ENCODE assay signal across 28 cellular contexts in the genomic region with DNA sequence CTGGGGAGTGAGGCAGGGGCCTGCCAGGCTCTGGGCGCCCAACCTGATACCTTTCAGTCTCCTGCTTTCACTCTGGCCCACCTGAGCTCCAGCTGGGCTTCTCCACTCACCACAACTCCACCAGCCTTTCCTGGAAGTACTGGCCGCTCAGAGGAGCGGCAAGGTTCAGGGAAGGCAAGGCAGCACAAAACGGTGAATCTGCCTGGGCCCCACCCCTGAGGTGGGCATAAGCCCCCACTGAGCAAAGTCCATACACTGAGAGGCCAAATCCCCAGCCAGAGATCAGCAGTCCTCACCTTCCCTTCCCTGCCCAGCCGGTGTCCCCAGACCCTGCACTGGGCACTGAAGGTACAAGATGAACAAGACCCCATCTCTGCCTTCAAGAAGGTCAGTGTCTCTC.
"Had no signal": no experiment of that assay in that cellular context is flagged by ENCODE, and none has a peak within 500 bp of the region (broad histone marks: within the 10 kb centered on the region; RNA-seq: fewer than 3 reads in every experiment).

No MANE protein-coding gene starts in this region.

- H3K4me3 Mint-ChIP-seq: naive thymus-derived CD8-positive, alpha-beta T cell; nephron; neural crest cell; stimulated activated naive CD8-positive, alpha-beta T cell treated with anti-CD3 and anti-CD28 coated beads, Interleukin-15, Interleukin-2, amounts not matched to agents 100 ng/mL and 50 ng/mL, for 24 hours had no signal

- DNase-seq: heart right ventricle; left colon; left lung; mammary epithelial cell; mesenchymal stem cell; naive thymus-derived CD8-positive, alpha-beta T cell; occipital lobe; right lobe of liver; stimulated activated CD4-positive, alpha-beta T cell treated with anti-CD3 and anti-CD28 coated beads, Interleukin-12 subunit alpha, Interleukin-12 subunit beta, amount 100 ng/mL, for 4 hours; stimulated activated CD4-positive, alpha-beta T cell treated with anti-CD3 and anti-CD28 coated beads, Interleukin-15, amount 100 ng/mL, for 24 hours; stimulated activated CD4-positive, alpha-beta T cell treated with anti-CD3 and anti-CD28 coated beads, Interleukin-2, amount 100 ng/mL, for 24 hours; stimulated activated CD4-positive, alpha-beta T cell treated with anti-CD3 and anti-CD28 coated beads, Interleukin-4, amount 100 ng/mL, for 1 hour; stimulated activated naive CD4-positive, alpha-beta T cell; trophoblast cell; upper lobe of right lung had no signal

- H3K27ac ChIP-seq: heart right ventricle, hepatocyte, left lung, lower lobe of right lung, neutrophil, parathyroid adenoma, right atrium auricular region, right lobe of liver, suprapubic skin, thoracic aorta, tibial artery, upper lobe of right lung had no signal

- H2AFZ ChIP-seq: hepatocyte, parathyroid adenoma had no signal

- ATAC-seq: heart right ventricle; left colon; left lung; lower lobe of right lung; naive thymus-derived CD8-positive, alpha-beta T cell; right lobe of liver; upper lobe of right lung had no signal

- H3K4me2 ChIP-seq: hepatocyte, smooth muscle cell had no signal

- H3K27me3 ChIP-seq: hepatocyte, left lung, right atrium auricular region, right lobe of liver, suprapubic skin, tibial artery, upper lobe of right lung had no signal

- H3K4me3 ChIP-seq: heart right ventricle, hepatocyte, left lung, lower lobe of right lung, right atrium auricular region, right lobe of liver, smooth muscle cell, suprapubic skin, thoracic aorta, tibial artery, upper lobe of right lung had no signal

- H3K9me3 ChIP-seq: heart right ventricle, left lung, lower lobe of right lung, neutrophil, right atrium auricular region, right lobe of liver, suprapubic skin, thoracic aorta, tibial artery, upper lobe of right lung had no signal

- H3K9me3 Mint-ChIP-seq: neural crest cell; stimulated activated naive CD8-positive, alpha-beta T cell treated with anti-CD3 and anti-CD28 coated beads, Interleukin-15, Interleukin-2, amounts not matched to agents 100 ng/mL and 50 ng/mL, for 24 hours had no signal

- H3K9ac ChIP-seq: parathyroid adenoma had no signal

- H3K27ac Mint-ChIP-seq: nephron; progenitor cell of endocrine pancreas; stimulated activated naive CD8-positive, alpha-beta T cell treated with anti-CD3 and anti-CD28 coated beads, Interleukin-15, Interleukin-2, amounts not matched to agents 100 ng/mL and 50 ng/mL, for 24 hours had no signal

- H3K36me3 ChIP-seq: heart right ventricle, left lung, lower lobe of right lung, right atrium auricular region, right lobe of liver, suprapubic skin, thoracic aorta, tibial artery, upper lobe of right lung had no signal

- H3K4me1 ChIP-seq: parathyroid adenoma had no signal
